ENCODE assay signal across 9 cellular contexts in the genomic region with DNA sequence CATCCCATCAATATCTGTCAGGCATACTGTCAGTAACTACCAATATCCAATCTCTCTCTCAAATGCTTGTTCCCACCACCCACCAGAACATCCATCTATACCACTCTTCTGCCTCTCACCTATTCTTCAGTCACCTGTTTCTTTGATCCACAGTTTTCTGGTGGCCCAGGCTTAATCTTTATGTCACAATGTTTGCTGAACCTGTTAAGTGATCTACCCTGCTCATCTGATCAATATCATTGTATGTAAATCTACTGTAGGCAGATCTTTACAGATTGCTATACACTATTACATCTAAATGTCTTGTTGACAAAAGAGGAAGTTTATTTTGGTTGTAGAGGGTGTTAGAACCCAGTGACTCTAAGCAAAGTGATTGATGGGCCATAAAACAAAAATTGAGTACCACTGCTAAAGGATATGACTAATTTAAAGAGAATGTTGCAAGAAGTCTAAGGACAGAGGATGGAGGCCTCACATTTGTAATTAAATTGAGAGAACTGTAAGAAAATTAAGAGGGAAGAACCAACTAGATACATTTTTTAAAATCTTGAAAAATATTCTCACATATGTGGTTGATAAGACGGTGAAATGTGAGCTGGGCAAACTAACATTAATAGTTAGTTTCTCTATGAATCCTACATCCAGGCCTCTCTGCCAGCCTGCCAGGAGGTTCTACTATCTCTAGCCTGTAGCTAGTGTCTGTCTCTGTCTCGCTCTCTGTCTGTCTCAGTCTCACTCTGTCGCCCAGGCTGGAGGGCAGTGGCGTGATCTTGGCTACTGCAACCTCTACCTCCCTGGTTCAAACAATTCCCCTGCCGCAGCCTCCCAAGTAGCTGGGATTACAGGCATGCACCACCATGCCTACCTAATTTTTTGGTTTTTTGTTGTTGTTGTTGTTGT. TPM values are rescaled to one million over a fixed set of nuclear protein-coding genes. Genes with fewer than 3 reads are reported as not detected.
A peak's percentile ranks its signal among the peaks of the same experiment; 100 is the strongest.
DNase-seq lines count a peak whose midpoint lies in the region; ATAC-seq and TF ChIP-seq lines count a peak whose summit lies in the region.
"Had no signal": no experiment of that assay in that cellular context is flagged by ENCODE, and none has a peak within 500 bp of the region (broad histone marks: within the 10 kb centered on the region; RNA-seq: fewer than 3 reads in every experiment).

No MANE protein-coding gene starts in this region.

- TF ChIP-seq CTCF in A673 (conservative IDR thresholded peaks at IDR 0.05; ENCODE audit: low read depth, low read length) (no peak), RWPE1 (conservative IDR thresholded peaks at IDR 0.05; ENCODE audit: low read depth) (no peak), foreskin fibroblast (IDR thresholded peaks at IDR 0.05; ENCODE audit: low read depth, low read length) (no peak)

- H3K9me3 ChIP-seq in A673 (ENCODE audit: low read depth, low read length, poor library complexity, severe bottlenecking), result no peaks in the 10 kb centered on the region

- DNase-seq in A673 (ENCODE audit: low spot score) (peak; percentile 77), HCEC 1CT (peak; percentile 83), RWPE1 (ENCODE audit: low spot score) (peak; percentile 56), foreskin fibroblast (peak; percentile 55 to 62), Right ventricle myocardium superior (no peak), HuH-7.5 (ENCODE audit: low spot score) (no peak), NCI-H1417 (lab: John Stamatoyannopoulos, UW) (no peak)
- DNase-seq: NCI-H1694 treated with DMSO at 0.1 percent for 48 hours had no signal

- no peaks in the 10 kb centered on the region for H3K36me3 ChIP-seq in A673 (ENCODE audit: insufficient read depth, low read length, poor library complexity, severe bottlenecking)

- no peak overlapping the region for H3K4me3 ChIP-seq in A673 (ENCODE audit: low read depth, low read length, poor library complexity, severe bottlenecking)
- H3K4me3 ChIP-seq in foreskin fibroblast (ENCODE audit: low read depth in 1 of 2, low read length in 2 of 2), result no peak overlapping the region

- POLR2A ChIA-PET in A673 (lab: Charles Lee; ENCODE audit: low non-redundant PET), result interaction anchor here (1.0 kb wide), 1 partner anchor 50 kb away, joined by 3 read pairs; the partner anchor contains the start of gene SPRTN
- POLR2A ChIA-PET in RWPE1 (lab: Yijun Ruan, JAX; ENCODE audit: low non-redundant PET), result no interaction called here

- peaks cover 10% of the 10 kb centered on the region for H3K4me1 ChIP-seq in A673 (ENCODE audit: insufficient read depth, low read length, poor library complexity, severe bottlenecking)

- H3K27ac ChIP-seq in A673 (ENCODE audit: low read depth, low read length, poor library complexity, severe bottlenecking) (peak overlapping the region; percentile 14), RWPE1 (peak overlapping the region; percentile 79)

- no TSS peak for BruUV-seq in A673 (replicated peaks; lab: Mats Ljungman, UMichigan)

- CTCF ChIA-PET in A673 (lab: Charles Lee), result no interaction called here
- CTCF ChIA-PET in RWPE1 (lab: Yijun Ruan, JAX), result interaction anchor here (0.6 kb wide), 1 partner anchor 1849 kb away, joined by 3 read pairs; no protein-coding TSS in a partner anchor

- ATAC-seq in Right ventricle myocardium superior (ENCODE audit: poor library complexity), result no peak
- ATAC-seq in GM18858 (IDR thresholded peaks at IDR 0.05; ENCODE audit: unreplicated experiment), result no peak

- intact Hi-C loops in A673 (cut with micrococcal nuclease; ENCODE audit: unreplicated experiment), result no loop called here
- intact Hi-C loops in Right ventricle myocardium superior (cut with DNase I), result no loop called here

- no peaks in the 10 kb centered on the region for H3K27me3 ChIP-seq in A673 (replicated peaks; ENCODE audit: insufficient read depth, low read depth, low read length, poor library complexity)

RNA-seq across cellular contexts. Expression of gene EGLN1, which starts 34.1 kb away (rescaled TPM):
- total RNA-seq in A673 (2021) (29.5 and 30.4 TPM in 2 replicates), Right ventricle myocardium superior (75.2 TPM)

RNA-seq across cellular contexts. Expression of gene SPRTN, which starts 49.9 kb away (rescaled TPM):
- total RNA-seq in A673 (2021) (21.6 and 27.2 TPM in 2 replicates), Right ventricle myocardium superior (6.9 TPM)

RNA-seq across cellular contexts. Expression of gene EXOC8, which starts 50.4 kb away (rescaled TPM):
- 13.0 and 13.8 TPM in 2 replicates for total RNA-seq in A673 (2021)
- total RNA-seq in Right ventricle myocardium superior, result 10.7 TPM

Comparison
In these comparisons a context has a peak if more than half of its experiments do, and no peak if none do; other contexts are left out.
1. DNase-seq: peak in A673 (single experiment), HCEC 1CT (single experiment), RWPE1 (single experiment) and foreskin fibroblast (2 of 2); none in Right ventricle myocardium superior (single experiment), HuH-7.5 (single experiment) and NCI-H1417 (0 of 3).